Comparison of ENCODE assay signal across 33 cellular contexts in the genomic region with DNA sequence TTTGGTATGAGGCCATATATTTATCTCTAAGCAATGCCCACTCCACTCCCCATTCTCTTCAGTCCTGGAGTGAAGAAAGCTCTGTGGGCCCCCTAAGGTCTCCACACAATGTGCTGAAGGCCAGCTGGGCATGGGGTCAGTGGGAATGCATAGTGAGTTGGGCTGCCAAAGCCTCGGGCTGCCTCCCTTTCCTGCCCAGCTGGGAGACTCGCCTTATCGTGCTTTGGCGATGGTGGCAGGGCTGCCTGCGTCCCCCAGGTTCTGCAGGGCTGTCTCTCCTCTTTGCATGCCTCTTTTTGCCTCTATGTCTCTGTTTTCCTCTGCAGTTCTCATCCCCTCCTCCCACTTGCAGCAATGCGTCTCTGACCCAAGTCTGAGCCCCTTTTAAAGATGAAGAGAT.
"Had no signal": no experiment of that assay in that cellular context is flagged by ENCODE, and none has a peak within 500 bp of the region (broad histone marks: within the 10 kb centered on the region; RNA-seq: fewer than 3 reads in every experiment).

No MANE protein-coding gene starts in this region.

- H3K27me3 ChIP-seq: adrenal gland, body of pancreas, esophagus squamous epithelium, gastroesophageal sphincter had no signal

- H3K36me3 ChIP-seq: adrenal gland, esophagus squamous epithelium, gastroesophageal sphincter, WERI-Rb-1 had no signal

- H3K36me3 Mint-ChIP-seq: activated naive CD4-positive, alpha-beta T cell treated with anti-CD3 and anti-CD28 coated beads, Interleukin-2, amount 50 U/mL, for 24 hours; activated naive CD8-positive, alpha-beta T cell treated with anti-CD3 and anti-CD28 coated beads for 36 hours had no signal

- H3K27ac Mint-ChIP-seq: activated B cell treated with CpG ODN at 0.5 μM for 24 hours; activated naive CD4-positive, alpha-beta T cell treated with anti-CD3 and anti-CD28 coated beads for 36 hours; activated naive CD4-positive, alpha-beta T cell treated with anti-CD3 and anti-CD28 coated beads, Interleukin-2, amount 50 U/mL, for 24 hours; activated naive CD8-positive, alpha-beta T cell treated with anti-CD3 and anti-CD28 coated beads for 36 hours; activated naive CD8-positive, alpha-beta T cell treated with anti-CD3 and anti-CD28 coated beads, Interleukin-2, amount 50 U/mL, for 24 hours; activated T-helper 1 cell treated with anti-CD3 and anti-CD28 coated beads, Interleukin-12 subunit alpha, Interleukin-12 subunit beta, Interleukin-2, Interleukin-4 antibody, amounts not matched to agents 30 ng/mL and 10 ng/mL and 1 ng/mL, durations not matched to agents 14 hours and 24 hours and 36 hours; activated T-helper 2 cell treated with anti-CD3 and anti-CD28 coated beads, Interferon-gamma antibody, Interleukin-2, Interleukin-4, amounts not matched to agents 10 μg/mL and 5 μg/mL and 100 μg/mL, durations not matched to agents 14 hours and 24 hours and 36 hours; dendritic cell treated with granulocyte-macrophage colony-stimulating factor and Interleukin-4, amounts not matched to agents 40 ng/mL and 50 ng/mL, for 4 days; effector memory CD8-positive, alpha-beta T cell; T-helper 17 cell; T-helper 2 cell treated with Interferon-gamma antibody and Interleukin-4, amounts not matched to agents 5 μg/mL and 100 μg/mL, for 36 hours had no signal

- H3K4me3 ChIP-seq: adrenal gland, body of pancreas, coronary artery, dorsolateral prefrontal cortex, esophagus squamous epithelium, gastroesophageal sphincter had no signal

- H3K27me3 Mint-ChIP-seq: dendritic cell treated with granulocyte-macrophage colony-stimulating factor and Interleukin-4, amounts not matched to agents 40 ng/mL and 50 ng/mL, for 4 days had no signal

- H3K4me1 Mint-ChIP-seq: activated B cell treated with CpG ODN at 0.5 μM for 24 hours; activated naive CD4-positive, alpha-beta T cell treated with anti-CD3 and anti-CD28 coated beads, Interleukin-2, amount 50 U/mL, for 24 hours; activated naive CD8-positive, alpha-beta T cell treated with anti-CD3 and anti-CD28 coated beads for 36 hours; activated naive CD8-positive, alpha-beta T cell treated with anti-CD3 and anti-CD28 coated beads, Interleukin-2, amount 50 U/mL, for 24 hours; T-helper 17 cell had no signal

- DNase-seq: activated B cell treated with CpG ODN at 0.5 μM for 24 hours; activated CD4-positive, alpha-beta T cell treated with anti-CD3 and anti-CD28 coated beads for 48 hours; activated CD4-positive, alpha-beta T cell treated with anti-CD3 and anti-CD28 coated beads, Interleukin-2, amount 50 U/mL, for 1 hour; activated CD4-positive, alpha-beta T cell treated with anti-CD3 and anti-CD28 coated beads, Interleukin-2, amount 50 U/mL, for 48 hours; activated effector memory CD4-positive, alpha-beta T cell treated with anti-CD3 and anti-CD28 coated beads, Interleukin-2, amount 50 U/mL, for 16 hours; activated naive CD4-positive, alpha-beta T cell treated with anti-CD3 and anti-CD28 coated beads for 36 hours; activated naive CD8-positive, alpha-beta T cell treated with anti-CD3 and anti-CD28 coated beads for 36 hours; activated naive CD8-positive, alpha-beta T cell treated with anti-CD3 and anti-CD28 coated beads, Interleukin-2, amount 50 U/mL, for 24 hours; activated T-cell treated with anti-CD3 and anti-CD28 coated beads, Interleukin-2, amount 50 U/mL, for 1 hour; activated T-cell treated with anti-CD3 and anti-CD28 coated beads, Interleukin-2, amount 50 U/mL, for 48 hours; adrenal gland; amygdala; aorta; body of pancreas; central memory CD4-positive, alpha-beta T cell; dorsolateral prefrontal cortex; effector CD4-positive, alpha-beta T cell; effector memory CD8-positive, alpha-beta T cell; erythroblast; esophagus squamous epithelium; foreskin melanocyte; T-helper 1 cell; T-helper 17 cell; T1000; WERI-Rb-1 had no signal

- H3K4me1 ChIP-seq: adrenal gland, body of pancreas, esophagus squamous epithelium, gastroesophageal sphincter had no signal

- H3K4me3 Mint-ChIP-seq: activated B cell treated with CpG ODN at 0.5 μM for 24 hours; activated naive CD4-positive, alpha-beta T cell treated with anti-CD3 and anti-CD28 coated beads for 36 hours; activated naive CD4-positive, alpha-beta T cell treated with anti-CD3 and anti-CD28 coated beads, Interleukin-2, amount 50 U/mL, for 24 hours; activated naive CD8-positive, alpha-beta T cell treated with anti-CD3 and anti-CD28 coated beads for 36 hours; activated naive CD8-positive, alpha-beta T cell treated with anti-CD3 and anti-CD28 coated beads, Interleukin-2, amount 50 U/mL, for 24 hours; activated T-helper 1 cell treated with anti-CD3 and anti-CD28 coated beads, Interleukin-12 subunit alpha, Interleukin-12 subunit beta, Interleukin-2, Interleukin-4 antibody, amounts not matched to agents 30 ng/mL and 10 ng/mL and 1 ng/mL, durations not matched to agents 14 hours and 24 hours and 36 hours; dendritic cell treated with granulocyte-macrophage colony-stimulating factor and Interleukin-4, amounts not matched to agents 40 ng/mL and 50 ng/mL, for 4 days; effector memory CD8-positive, alpha-beta T cell; T-helper 17 cell; T-helper 2 cell treated with Interferon-gamma antibody and Interleukin-4, amounts not matched to agents 5 μg/mL and 100 μg/mL, for 36 hours had no signal

- ATAC-seq: activated CD4-positive, CD25-positive, alpha-beta regulatory T cell treated with anti-CD3 and anti-CD28 coated beads, Interleukin-2, amount 50 U/mL, for 24 hours; activated naive CD8-positive, alpha-beta T cell treated with anti-CD3 and anti-CD28 coated beads, Interleukin-2, amount 50 U/mL, for 24 hours; body of pancreas; effector memory CD8-positive, alpha-beta T cell; gastroesophageal sphincter; T-helper 17 cell had no signal

- H3K9me3 Mint-ChIP-seq: activated B cell treated with CpG ODN at 0.5 μM for 24 hours; activated naive CD4-positive, alpha-beta T cell treated with anti-CD3 and anti-CD28 coated beads for 36 hours; activated naive CD4-positive, alpha-beta T cell treated with anti-CD3 and anti-CD28 coated beads, Interleukin-2, amount 50 U/mL, for 24 hours; activated naive CD8-positive, alpha-beta T cell treated with anti-CD3 and anti-CD28 coated beads for 36 hours; activated naive CD8-positive, alpha-beta T cell treated with anti-CD3 and anti-CD28 coated beads, Interleukin-2, amount 50 U/mL, for 24 hours; activated T-helper 1 cell treated with anti-CD3 and anti-CD28 coated beads, Interleukin-12 subunit alpha, Interleukin-12 subunit beta, Interleukin-2, Interleukin-4 antibody, amounts not matched to agents 30 ng/mL and 10 ng/mL and 1 ng/mL, durations not matched to agents 14 hours and 24 hours and 36 hours; activated T-helper 2 cell treated with anti-CD3 and anti-CD28 coated beads, Interferon-gamma antibody, Interleukin-2, Interleukin-4, amounts not matched to agents 10 μg/mL and 5 μg/mL and 100 μg/mL, durations not matched to agents 14 hours and 24 hours and 36 hours; dendritic cell treated with granulocyte-macrophage colony-stimulating factor and Interleukin-4, amounts not matched to agents 40 ng/mL and 50 ng/mL, for 4 days; effector memory CD8-positive, alpha-beta T cell; T-helper 2 cell treated with Interferon-gamma antibody and Interleukin-4, amounts not matched to agents 5 μg/mL and 100 μg/mL, for 36 hours had no signal

- H3K9me3 ChIP-seq: adrenal gland, body of pancreas, esophagus squamous epithelium had no signal

- H3K27ac ChIP-seq: adrenal gland, body of pancreas, coronary artery, esophagus squamous epithelium, gastroesophageal sphincter, WERI-Rb-1 had no signal
